ENCODE assay signal across 9 cellular contexts in the genomic region with DNA sequence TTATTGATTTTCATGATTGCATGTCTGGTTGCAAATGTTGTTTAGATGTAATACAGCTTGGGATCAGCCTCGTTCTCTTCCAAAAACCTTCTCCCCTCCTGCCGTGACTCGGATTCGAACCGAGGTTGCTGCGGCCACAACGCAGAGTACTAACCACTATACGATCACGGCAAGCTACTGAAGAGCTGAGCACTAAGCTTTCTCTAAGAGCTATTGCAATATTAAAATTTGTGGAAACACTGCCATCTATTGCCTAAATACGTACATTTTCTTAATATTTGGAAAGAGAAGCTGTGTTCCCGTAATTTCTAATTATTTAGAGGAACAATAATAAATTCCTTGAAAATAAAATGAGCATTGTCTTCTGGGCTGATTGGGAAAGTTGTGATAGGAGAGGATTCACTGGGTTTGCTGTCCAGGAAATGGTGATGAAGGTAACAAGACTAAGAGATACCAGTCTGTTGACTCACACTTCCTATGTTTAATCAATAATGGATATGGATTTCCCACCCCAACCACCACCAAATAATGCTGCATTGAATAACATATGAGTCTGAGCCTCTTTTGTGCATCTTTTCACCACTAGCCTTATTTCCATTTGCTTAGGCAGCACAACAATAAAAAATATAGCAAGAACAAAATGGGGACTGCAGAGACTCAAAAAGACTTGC.
A peak's percentile ranks its signal among the peaks of the same experiment; 100 is the strongest.
DNase-seq lines count a peak whose midpoint lies in the region; ATAC-seq and TF ChIP-seq lines count a peak whose summit lies in the region.
"Had no signal": no experiment of that assay in that cellular context is flagged by ENCODE, and none has a peak within 500 bp of the region (broad histone marks: within the 10 kb centered on the region; RNA-seq: fewer than 3 reads in every experiment).

No MANE protein-coding gene starts in this region.

- peaks cover 61% of the 10 kb centered on the region for H3K4me1 Mint-ChIP-seq in brain

- intact Hi-C loops in left lung (cut with DNase I): no loop called here

- H3K27me3 ChIP-seq in left lung (no peaks in the 10 kb centered on the region), Peyer's patch (no peaks in the 10 kb centered on the region)

- H3K36me3 Mint-ChIP-seq in brain: no peaks in the 10 kb centered on the region

- no peak overlapping the region for H3K27ac ChIP-seq in left lung
- no peak overlapping the region for H3K27ac ChIP-seq in Peyer's patch
- H3K27ac ChIP-seq: parathyroid adenoma had no signal

- H3K36me3 ChIP-seq in left lung (no peaks in the 10 kb centered on the region), Peyer's patch (no peaks in the 10 kb centered on the region)

- ATAC-seq in left lung: peak; percentile 86
- no peak for ATAC-seq in HG03442 (IDR thresholded peaks at IDR 0.05; ENCODE audit: unreplicated experiment)

- H3K9me3 Mint-ChIP-seq in brain: peaks cover 0 to 7% (median 0%) of the 10 kb centered on the region in 5 experiments

- H3K4me1 ChIP-seq in left lung (peaks cover 10 to 18% of the 10 kb centered on the region in 2 donors), Peyer's patch (no peaks in the 10 kb centered on the region)
- H3K4me1 ChIP-seq: parathyroid adenoma had no signal

- no peaks in the 10 kb centered on the region for H3K27me3 Mint-ChIP-seq in brain

- no peak for TF ChIP-seq POLR2A in Peyer's patch (IDR thresholded peaks at IDR 0.05)

- H3K4me3 ChIP-seq in left lung (no peak overlapping the region), Peyer's patch (no peak overlapping the region)

- TF ChIP-seq CTCF in brain (conservative IDR thresholded peaks at IDR 0.05) (peak; percentile 64 to 72), left lung (IDR thresholded peaks at IDR 0.05) (peak in 1 of 2 donors; percentile 28), Peyer's patch (IDR thresholded peaks at IDR 0.05) (peak in 1 of 6 experiments; percentile 23)

- peak overlapping the region; percentile 65 to 95 (median 81) for H3K27ac Mint-ChIP-seq in brain

- peak; percentile 17 for DNase-seq in GM04504 (ENCODE audit: low read depth)
- peak; percentile 74 for DNase-seq in NCI-H1694 (lab: John Stamatoyannopoulos, UW)
- no peak for DNase-seq in left lung
- no peak for DNase-seq in OCI-M2 (lab: John Stamatoyannopoulos, UW; ENCODE audit: unreplicated experiment)
- DNase-seq in stimulated activated CD4-positive, alpha-beta T cell treated with anti-CD3 and anti-CD28 coated beads, Interleukin-1b, Interleukin-23, amount 100 ng/mL, for 48 hours: no peak
- no peak for DNase-seq in Peyer's patch

- H3K9me3 ChIP-seq in left lung: no peaks in the 10 kb centered on the region
- H3K9me3 ChIP-seq in Peyer's patch: no peaks in the 10 kb centered on the region

- peak overlapping the region in 4 of 5 experiments; percentile 57 to 78 (median 68) for H3K4me3 Mint-ChIP-seq in brain

Comparison
In these comparisons a context has a peak if more than half of its experiments do, and no peak if none do; other contexts are left out.
1. DNase-seq: peak in GM04504 (single experiment) and NCI-H1694 (single experiment); none in left lung (0 of 2), OCI-M2 (single experiment), stimulated activated CD4-positive, alpha-beta T cell treated with anti-CD3 and anti-CD28 coated beads, Interleukin-1b, Interleukin-23, amount 100 ng/mL, for 48 hours (single experiment) and Peyer's patch (0 of 3).